8 cellular contexts compared by ENCODE assay signal in genomic region chr6:73262701-73263569, GRCh38. TPM values are rescaled to one million over a fixed set of nuclear protein-coding genes. Genes with fewer than 3 reads are reported as not detected.
DNase-seq lines count a peak whose midpoint lies in the region; ATAC-seq lines count a peak whose summit lies in the region.

A gene with protein sequence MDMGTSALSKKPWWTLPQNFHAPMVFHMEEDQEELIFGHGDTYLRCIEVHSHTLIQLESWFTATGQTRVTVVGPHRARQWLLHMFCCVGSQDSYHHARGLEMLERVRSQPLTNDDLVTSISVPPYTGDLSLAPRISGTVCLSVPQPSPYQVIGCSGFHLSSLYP (minus strand): TSS chr6:73263196. CDS start chr6:73242517, 20,679 bp downstream.

- H3K27ac Mint-ChIP-seq in naive thymus-derived CD4-positive, alpha-beta T cell, result peak within 1 kb of the TSS; percentile 64 to 89 (median 81)
- H3K27ac Mint-ChIP-seq in stimulated activated memory B cell treated with anti-CD40 and anti-IgM and Interleukin-4, amounts not matched to agents 10 μg/mL and 1 μg/mL and 100 μg/mL, for 72 hours, result peak within 1 kb of the TSS; percentile 77

- no peaks in the 10 kb centered on the region for H3K27me3 ChIP-seq in BLaER1 treated with 17β-estradiol and CSF1 and Interleukin-3, amounts not matched to agents 10 nM and 100 nM
- no peaks in the 10 kb centered on the region for H3K27me3 ChIP-seq in esophagus (ENCODE audit: control insufficient read depth in 1 of 2, insufficient read depth in 2 of 2, low read length in 2 of 2)
- no peaks in the 10 kb centered on the region for H3K27me3 ChIP-seq in naive thymus-derived CD4-positive, alpha-beta T cell (ENCODE audit: control insufficient read depth in 2 of 2, insufficient read depth in 2 of 2, low read length in 2 of 2)

- peak within 1 kb of the TSS; percentile 38 to 85 (median 83); a peak in 21 of 22 replicates for H3K27ac ChIP-seq in BLaER1 treated with 17β-estradiol and CSF1 and Interleukin-3, amounts not matched to agents 10 nM and 100 nM
- H3K27ac ChIP-seq in esophagus (ENCODE audit: low read depth in 2 of 2, low read length in 1 of 2), result peak within 1 kb of the TSS; percentile 36 to 76
- H3K27ac ChIP-seq in naive thymus-derived CD4-positive, alpha-beta T cell (ENCODE audit: low read depth, low read length), result peak within 1 kb of the TSS; percentile 69

- POLR2A ChIA-PET in naive thymus-derived CD4-positive, alpha-beta T cell (lab: Charles Lee), result interaction anchor here (1.0 to 1.6 kb wide), 3 partner anchors 19 to 646 kb away, joined by 3 to 5 read pairs (median 3); no protein-coding TSS in a partner anchor

- intact Hi-C loops in naive thymus-derived CD4-positive, alpha-beta T cell (cut with micrococcal nuclease), result loop anchor here (2.0 to 5.0 kb wide), 4 partner anchors 184 to 851 kb away; partner anchors contain the start of gene MTO1 (in 1 of the 2)

- H3K9me3 ChIP-seq in BLaER1 treated with 17β-estradiol and CSF1 and Interleukin-3, amounts not matched to agents 10 nM and 100 nM (replicated peaks in 1 of 11), result no peaks in the 10 kb centered on the region
- H3K9me3 ChIP-seq in esophagus (ENCODE audit: control insufficient read depth in 2 of 2, insufficient read depth in 1 of 2, low read depth in 1 of 2, low read length in 1 of 2), result no peaks in the 10 kb centered on the region
- no peaks in the 10 kb centered on the region for H3K9me3 ChIP-seq in naive thymus-derived CD4-positive, alpha-beta T cell (ENCODE audit: control insufficient read depth in 2 of 3, low read length in 3 of 3)

- peak; percentile 89 for DNase-seq in NCI-H748 (lab: John Stamatoyannopoulos, UW; ENCODE audit: unreplicated experiment)
- DNase-seq in activated CD8-positive, alpha-beta memory T cell treated with anti-CD3 and anti-CD28 coated beads, Interleukin-2, amount 50 U/mL, for 4 hours, result peak; percentile 58
- DNase-seq in naive thymus-derived CD4-positive, alpha-beta T cell, result peak; percentile 24 to 67 (median 55)

- H3K27me3 Mint-ChIP-seq in naive thymus-derived CD4-positive, alpha-beta T cell, result no peaks in the 10 kb centered on the region
- H3K27me3 Mint-ChIP-seq in stimulated activated memory B cell treated with anti-CD40 and anti-IgM and Interleukin-4, amounts not matched to agents 10 μg/mL and 1 μg/mL and 100 μg/mL, for 72 hours, result no peaks in the 10 kb centered on the region

- peaks cover 0 to 20% (median 4%) of the 10 kb centered on the region in 11 experiments; a peak in 8 of 22 replicates for H3K36me3 ChIP-seq in BLaER1 treated with 17β-estradiol and CSF1 and Interleukin-3, amounts not matched to agents 10 nM and 100 nM
- no peaks in the 10 kb centered on the region for H3K36me3 ChIP-seq in esophagus (ENCODE audit: control insufficient read depth in 2 of 2, insufficient read depth in 2 of 2, low read length in 1 of 2)
- H3K36me3 ChIP-seq in naive thymus-derived CD4-positive, alpha-beta T cell (ENCODE audit: control insufficient read depth in 2 of 3, insufficient read depth in 3 of 3, low read length in 3 of 3), result no peaks in the 10 kb centered on the region

- peaks cover 8 to 47% (median 37%) of the 10 kb centered on the region in 10 experiments for H3K4me1 ChIP-seq in BLaER1 treated with 17β-estradiol and CSF1 and Interleukin-3, amounts not matched to agents 10 nM and 100 nM
- peaks cover 4 to 5% of the 10 kb centered on the region in 2 donors for H3K4me1 ChIP-seq in esophagus (ENCODE audit: control insufficient read depth in 2 of 2, insufficient read depth in 2 of 2, low read length in 1 of 2)
- H3K4me1 ChIP-seq in naive thymus-derived CD4-positive, alpha-beta T cell (ENCODE audit: control insufficient read depth in 2 of 2, insufficient read depth in 2 of 2, low read length in 2 of 2), result peaks cover 12 to 15% of the 10 kb centered on the region in 2 donors

- H3K36me3 Mint-ChIP-seq in naive thymus-derived CD4-positive, alpha-beta T cell, result peaks cover 0 to 23% (median 5%) of the 10 kb centered on the region in 5 donors
- no peaks in the 10 kb centered on the region for H3K36me3 Mint-ChIP-seq in stimulated activated memory B cell treated with anti-CD40 and anti-IgM and Interleukin-4, amounts not matched to agents 10 μg/mL and 1 μg/mL and 100 μg/mL, for 72 hours

- peak within 1 kb of the TSS; percentile 76 to 92 (median 86) for H3K4me3 Mint-ChIP-seq in naive thymus-derived CD4-positive, alpha-beta T cell
- peak within 1 kb of the TSS; percentile 89 for H3K4me3 Mint-ChIP-seq in stimulated activated memory B cell treated with anti-CD40 and anti-IgM and Interleukin-4, amounts not matched to agents 10 μg/mL and 1 μg/mL and 100 μg/mL, for 72 hours

- peaks cover 18 to 40% (median 35%) of the 10 kb centered on the region in 7 donors for H3K4me1 Mint-ChIP-seq in naive thymus-derived CD4-positive, alpha-beta T cell
- peaks cover 27% of the 10 kb centered on the region for H3K4me1 Mint-ChIP-seq in stimulated activated memory B cell treated with anti-CD40 and anti-IgM and Interleukin-4, amounts not matched to agents 10 μg/mL and 1 μg/mL and 100 μg/mL, for 72 hours

- peak within 1 kb of the TSS; percentile 77 to 87 (median 82) for H3K9ac ChIP-seq in BLaER1 treated with 17β-estradiol and CSF1 and Interleukin-3, amounts not matched to agents 10 nM and 100 nM

- CTCF ChIA-PET in naive thymus-derived CD4-positive, alpha-beta T cell (lab: Charles Lee), result interaction anchor here (0.6 to 1.4 kb wide), 2 partner anchors 17 to 68 kb away, joined by 3 to 4 read pairs; no protein-coding TSS in a partner anchor

- WGBS in esophagus, 2 donors, result 1% methylated on average over 44 to 63 of the region's 63 CpGs

- H3K4me3 ChIP-seq in BLaER1 treated with 17β-estradiol and CSF1 and Interleukin-3, amounts not matched to agents 10 nM and 100 nM, result peak within 1 kb of the TSS; percentile 69 to 84 (median 77)
- peak within 1 kb of the TSS; percentile 71 for H3K4me3 ChIP-seq in esophagus (ENCODE audit: low read depth in 1 of 2, low read length in 2 of 2)
- H3K4me3 ChIP-seq in naive thymus-derived CD4-positive, alpha-beta T cell (ENCODE audit: low read length), result peak within 1 kb of the TSS; percentile 88

- ATAC-seq in GM19023 (IDR thresholded peaks at IDR 0.05; ENCODE audit: unreplicated experiment), result peak; percentile 92
- peak; percentile 89 for ATAC-seq in HG03196 (IDR thresholded peaks at IDR 0.05; ENCODE audit: unreplicated experiment)
- ATAC-seq in naive thymus-derived CD4-positive, alpha-beta T cell, result peak; percentile 87
- peak; percentile 90 for ATAC-seq in stimulated activated memory B cell treated with anti-CD40 and anti-IgM and Interleukin-4, amounts not matched to agents 10 μg/mL and 1 μg/mL and 100 μg/mL, for 72 hours

- H3K4me2 ChIP-seq in BLaER1 treated with 17β-estradiol and CSF1 and Interleukin-3, amounts not matched to agents 10 nM and 100 nM, result peak within 1 kb of the TSS; percentile 85 to 96 (median 88)

- H4K20me1 ChIP-seq in BLaER1 treated with 17β-estradiol and CSF1 and Interleukin-3, amounts not matched to agents 10 nM and 100 nM, result no peaks in the 10 kb centered on the region

- H3K9me3 Mint-ChIP-seq in naive thymus-derived CD4-positive, alpha-beta T cell, result no peaks in the 10 kb centered on the region
- H3K9me3 Mint-ChIP-seq in stimulated activated memory B cell treated with anti-CD40 and anti-IgM and Interleukin-4, amounts not matched to agents 10 μg/mL and 1 μg/mL and 100 μg/mL, for 72 hours, result no peaks in the 10 kb centered on the region

RNA-seq across cellular contexts. Expression of the gene that starts here (rescaled TPM):
- polyA plus RNA-seq in esophagus, result under 1 TPM; 0.84 to 0.91 TPM
- total RNA-seq in naive thymus-derived CD4-positive, alpha-beta T cell, result 1 to 10 TPM in 2 of 5 experiments, under 1 TPM in 3; 0.46 to 3.7 (median 0.66) TPM
- 1 to 10 TPM; 1.0 to 1.2 TPM for polyA plus RNA-seq in naive thymus-derived CD4-positive, alpha-beta T cell

Comparison
In these comparisons a context has a peak if more than half of its experiments do, and no peak if none do; other contexts are left out.
1. Peak in every context shown above with its lines: DNase-seq, ATAC-seq, H3K4me3 ChIP-seq and H3K27ac ChIP-seq.